ENCODE assay signal across 13 cellular contexts in genomic region chr10:30667982-30668381, GRCh38. TPM values are rescaled to one million over a fixed set of nuclear protein-coding genes. Genes with fewer than 3 reads are reported as not detected.
A peak's percentile ranks its signal among the peaks of the same experiment; 100 is the strongest.
DNase-seq lines count a peak whose midpoint lies in the region; ATAC-seq and TF ChIP-seq lines count a peak whose summit lies in the region.
"Not testable (repeated sequence)": the region's sequence is repeated elsewhere in the genome, so short reads cannot be mapped to it uniquely, and the experiment has no call there.
"Had no signal": no experiment of that assay in that cellular context is flagged by ENCODE, and none has a peak within 500 bp of the region (broad histone marks: within the 10 kb centered on the region; RNA-seq: fewer than 3 reads in every experiment).

No MANE protein-coding gene starts in this region.

- TF ChIP-seq CTCF in psoas muscle (IDR thresholded peaks at IDR 0.05); gastrocnemius medialis (IDR thresholded peaks at IDR 0.05 in 4 of 5, conservative IDR thresholded peaks at IDR 0.05 in 1 of 5): not testable (repeated sequence)

- H3K9me3 ChIP-seq in right cardiac atrium (ENCODE audit: control insufficient read depth, low read length); psoas muscle; gastrocnemius medialis: not testable (repeated sequence)

- H3K27ac ChIP-seq in right cardiac atrium (ENCODE audit: low read length) (peak overlapping the region; percentile 37), gastrocnemius medialis (peak overlapping the region in 2 of 4 donors; percentile 24 to 53)
- H3K27ac ChIP-seq in psoas muscle: not testable (repeated sequence)

- not testable (repeated sequence) for H3K27me3 ChIP-seq in right cardiac atrium (ENCODE audit: control insufficient read depth, insufficient read depth); psoas muscle (ENCODE audit: insufficient read depth in 3 of 3, low read length in 2 of 3); gastrocnemius medialis

- not testable (repeated sequence) for H3K4me1 ChIP-seq in right cardiac atrium (ENCODE audit: control insufficient read depth, insufficient read depth, low read length); psoas muscle; gastrocnemius medialis

- not testable (repeated sequence) for H3K36me3 ChIP-seq in psoas muscle (ENCODE audit: insufficient read depth in 1 of 2, low read depth in 1 of 2); gastrocnemius medialis

- in situ Hi-C loops in gastrocnemius medialis (cut with MboI; ENCODE audit: low sequenced_read_pairs in 4 of 4): loop anchor here in 1 of 4 donors (25.0 kb wide), 1 partner anchor 1156 kb away; no protein-coding TSS in a partner anchor

- ATAC-seq in Right ventricle myocardium superior (ENCODE audit: poor library complexity): peak; percentile 92
- ATAC-seq in left cardiac atrium: peak; percentile 67 to 80
- ATAC-seq in right cardiac atrium: peak; percentile 75 to 92
- ATAC-seq in psoas muscle: peak; percentile 73 to 86 (median 82)
- ATAC-seq in gastrocnemius medialis: peak; percentile 58 to 59

- intact Hi-C loops in Right ventricle myocardium superior (cut with DNase I); left cardiac atrium (cut with DNase I); right cardiac atrium (cut with DNase I); psoas muscle (cut with DNase I); gastrocnemius medialis (cut with DNase I; ENCODE audit: low total_unique reads): not testable (repeated sequence)

- 63% methylated on average over 11 of the region's 11 CpGs for WGBS in right cardiac atrium
- WGBS in psoas muscle, 3 donors: 18 to 61% (median 36%) methylated on average over 11 of the region's 11 CpGs

- H3K4me3 ChIP-seq in right cardiac atrium (ENCODE audit: low read length); psoas muscle; gastrocnemius medialis: not testable (repeated sequence)

- TF ChIP-seq POLR2A in gastrocnemius medialis (IDR thresholded peaks at IDR 0.05): not testable (repeated sequence)

- peak; percentile 14 for DNase-seq in NCI-H1092 treated with DMSO at 0.1 percent for 48 hours (lab: John Stamatoyannopoulos, UW)
- DNase-seq in Right ventricle myocardium superior: peak; percentile 79
- DNase-seq in left cardiac atrium: peak; percentile 34
- DNase-seq in right cardiac atrium: peak; percentile 24 to 79 (median 75)
- peak; percentile 15 for DNase-seq in medulla oblongata (ENCODE audit: extremely low spot score)
- peak in 1 of 2 donors; percentile 63 for DNase-seq in psoas muscle
- peak; percentile 24 to 58 for DNase-seq in gastrocnemius medialis

RNA-seq across cellular contexts. Expression of gene LYZL2, which starts 38.4 kb away (rescaled TPM):
- total RNA-seq in Right ventricle myocardium superior: not detected
- not detected for total RNA-seq in left cardiac atrium
- not detected for total RNA-seq in right cardiac atrium
- not detected for polyA plus RNA-seq in right cardiac atrium
- total RNA-seq in psoas muscle: not detected
- not detected for polyA plus RNA-seq in psoas muscle
- total RNA-seq in gastrocnemius medialis: not detected
- total RNA-seq: Caco-2; CD4-positive, alpha-beta T cell; H1; H9 had no signal
- polyA plus RNA-seq: A549, BJ, H1 had no signal
